Comparison of ENCODE assay signal across 15 cellular contexts in the genomic region with DNA sequence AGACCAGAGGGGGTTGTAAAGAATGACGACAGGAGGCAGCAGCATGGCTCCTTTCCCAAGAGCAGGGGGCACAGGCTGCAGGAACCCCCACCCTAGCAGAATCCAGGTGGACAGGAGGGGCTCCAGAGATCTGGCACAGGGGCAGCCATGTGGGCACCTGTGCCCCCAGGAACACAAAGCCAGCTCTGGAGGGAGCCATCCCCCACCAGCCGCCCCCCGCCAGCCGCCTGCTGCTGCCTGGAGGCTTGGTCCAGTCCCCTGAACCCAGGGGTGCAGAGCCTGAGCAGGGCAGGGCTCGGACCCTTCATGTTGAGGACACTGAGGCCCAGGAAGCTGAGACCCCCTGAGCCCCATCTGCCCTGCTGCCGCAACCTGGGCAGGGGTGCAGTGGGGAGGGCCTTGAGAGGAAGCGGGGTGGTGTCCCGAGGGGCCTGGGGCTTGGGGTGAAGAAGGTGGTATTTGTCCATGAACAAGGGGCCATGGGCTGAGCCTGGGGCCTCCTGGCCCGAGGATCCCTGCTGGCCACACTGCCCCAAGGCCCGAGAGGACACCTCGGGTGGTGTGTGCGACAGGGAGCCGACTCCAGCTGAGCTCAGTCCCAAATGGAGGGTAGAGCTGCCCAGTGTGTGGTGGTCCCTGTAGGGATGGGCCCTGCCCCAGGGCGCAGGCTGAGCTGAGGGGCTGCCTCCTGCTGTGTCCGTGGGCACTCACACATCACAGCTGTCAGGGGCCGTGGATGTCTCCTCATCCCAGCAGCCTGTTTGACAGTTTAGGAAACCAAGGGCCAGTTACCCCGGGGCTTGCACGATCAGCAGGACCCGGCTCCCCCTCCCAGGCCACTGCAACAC. TPM values are rescaled to one million over a fixed set of nuclear protein-coding genes. Genes with fewer than 3 reads are reported as not detected.
DNase-seq lines count a peak whose midpoint lies in the region; TF ChIP-seq lines count a peak whose summit lies in the region.
"Had no signal": no experiment of that assay in that cellular context is flagged by ENCODE, and none has a peak within 500 bp of the region (broad histone marks: within the 10 kb centered on the region; RNA-seq: fewer than 3 reads in every experiment).

No MANE protein-coding gene starts in this region.

- no peaks in the 10 kb centered on the region for H3K36me3 ChIP-seq in BLaER1 treated with 17β-estradiol and CSF1 and Interleukin-3, amounts not matched to agents 10 nM and 100 nM
- no peaks in the 10 kb centered on the region for H3K36me3 ChIP-seq in HEK293 (ENCODE audit: control insufficient read depth in 2 of 2, insufficient read depth in 1 of 2, low read length in 2 of 2)
- H3K36me3 ChIP-seq: gastrocnemius medialis, thyroid gland had no signal

- POLR2A ChIA-PET in HEK293 (lab: Yijun Ruan, JAX), result no interaction called here

- peak overlapping the region in 4 of 11 experiments; percentile 9 to 63 (median 32); a peak in 4 of 22 replicates for H3K9ac ChIP-seq in BLaER1 treated with 17β-estradiol and CSF1 and Interleukin-3, amounts not matched to agents 10 nM and 100 nM

- H3K4me1 ChIP-seq in BLaER1 treated with 17β-estradiol and CSF1 and Interleukin-3, amounts not matched to agents 10 nM and 100 nM, result peaks cover 43 to 83% (median 64%) of the 10 kb centered on the region in 10 experiments
- H3K4me1 ChIP-seq in HEK293 (ENCODE audit: control insufficient read depth, insufficient read depth, low read length), result peaks cover 4% of the 10 kb centered on the region
- H3K4me1 ChIP-seq: gastrocnemius medialis had no signal

- H3K9me3 ChIP-seq in BLaER1 treated with 17β-estradiol and CSF1 and Interleukin-3, amounts not matched to agents 10 nM and 100 nM (replicated peaks in 1 of 11), result no peaks in the 10 kb centered on the region
- H3K9me3 ChIP-seq in HEK293 (ENCODE audit: control insufficient read depth, insufficient read depth, low read depth, low read length), result no peaks in the 10 kb centered on the region
- H3K9me3 ChIP-seq: gastrocnemius medialis, thyroid gland had no signal

- peak overlapping the region in 9 of 11 experiments; percentile 37 to 77 (median 61); a peak in 13 of 22 replicates for H3K4me2 ChIP-seq in BLaER1 treated with 17β-estradiol and CSF1 and Interleukin-3, amounts not matched to agents 10 nM and 100 nM
- H3K4me2 ChIP-seq: PC-9 had no signal

- H3K4me3 ChIP-seq in BLaER1 treated with 17β-estradiol and CSF1 and Interleukin-3, amounts not matched to agents 10 nM and 100 nM, result no peak overlapping the region
- no peak overlapping the region for H3K4me3 ChIP-seq in HEK293 (ENCODE audit: low read depth, low read length)
- H3K4me3 ChIP-seq: gastrocnemius medialis, PC-9, thyroid gland had no signal

- peaks cover 0 to 18% (median 0%) of the 10 kb centered on the region in 11 experiments; a peak in 3 of 22 replicates for H4K20me1 ChIP-seq in BLaER1 treated with 17β-estradiol and CSF1 and Interleukin-3, amounts not matched to agents 10 nM and 100 nM

- H3K27ac ChIP-seq in BLaER1 treated with 17β-estradiol and CSF1 and Interleukin-3, amounts not matched to agents 10 nM and 100 nM, result no peak overlapping the region
- no peak overlapping the region for H3K27ac ChIP-seq in HEK293 (ENCODE audit: extremely low read depth, low read depth, low read length)
- H3K27ac ChIP-seq: gastrocnemius medialis, PC-9, thyroid gland had no signal

- H3K27me3 ChIP-seq in BLaER1 treated with 17β-estradiol and CSF1 and Interleukin-3, amounts not matched to agents 10 nM and 100 nM, result no peaks in the 10 kb centered on the region
- H3K27me3 ChIP-seq: gastrocnemius medialis, thyroid gland had no signal

- TF ChIP-seq CTCF in HEK293 (tag by site-specific recombination; IDR thresholded peaks at IDR 0.05), result no peak

- peak; percentile 9 for DNase-seq in iPS-NIHi11 (ENCODE audit: low spot score)
- DNase-seq in posterior vena cava (ENCODE audit: low spot score), result peak; percentile 73
- no peak for DNase-seq in HUDEP-2 (lab: John Stamatoyannopoulos, UW; ENCODE audit: unreplicated experiment in 76 of 76)
- DNase-seq in AG20443 (ENCODE audit: low spot score), result no peak
- DNase-seq in NCI-H1436 treated with DMSO at 0.1 percent for 48 hours (lab: John Stamatoyannopoulos, UW), result no peak
- DNase-seq: activated CD4-positive, alpha-beta T cell treated with anti-CD3 and anti-CD28 coated beads, Interleukin-2, amount 50 U/mL, for 4 hours; activated effector memory CD4-positive, alpha-beta T cell treated with Interleukin-2 at 50 U/mL for 16 hours; CD4-positive, CD25-positive, alpha-beta regulatory T cell; gastrocnemius medialis; PC-9; stimulated activated CD4-positive, alpha-beta T cell treated with anti-CD3 and anti-CD28 coated beads, Interleukin-4, amount 100 ng/mL, for 24 hours had no signal

- CTCF ChIA-PET in HEK293 (lab: Yijun Ruan, JAX), result interaction anchor here (0.8 kb wide), 1 partner anchor 44 kb away, joined by 3 read pairs; no protein-coding TSS in a partner anchor

- intact Hi-C loops in posterior vena cava (cut with DNase I), result no loop called here

TF ChIP-seq in HEK293, 187 proteins besides CTCF, POLR2A, EP300 and RAD21:
- no peak for TF ChIP-seq ZSCAN23 (tag by site-specific recombination; IDR thresholded peaks at IDR 0.05)
- no peak for TF ChIP-seq ZNF530 (tag by site-specific recombination; IDR thresholded peaks at IDR 0.05; ENCODE audit: low read depth)
- no peak for TF ChIP-seq ZNF112 (tag by site-specific recombination; IDR thresholded peaks at IDR 0.05)
- TF ChIP-seq ZIC2 (tag by site-specific recombination; IDR thresholded peaks at IDR 0.05), result peak; percentile 72
- TF ChIP-seq ZNF146 (tag by site-specific recombination; IDR thresholded peaks at IDR 0.05), result no peak
TF ChIP-seq in HEK293: peak in this region for 1.

RNA-seq across cellular contexts. Expression of a gene that starts 39.8 kb away (rescaled TPM):
- total RNA-seq in posterior vena cava, result 10 to 100 TPM; 39.7 to 62.7 TPM

RNA-seq across cellular contexts. Expression of a gene that starts 52.5 kb away (rescaled TPM):
- under 1 TPM in 1 of 2 donors, not detected in 1; 0.09 TPM for total RNA-seq in posterior vena cava
- total RNA-seq: CD4-positive, CD25-positive, alpha-beta regulatory T cell; M059J; PC-9; thyroid gland had no signal

Comparison
In these comparisons a context has a peak if more than half of its experiments do, and no peak if none do; other contexts are left out.
1. DNase-seq: peak in iPS-NIHi11 (single experiment) and posterior vena cava (single experiment); none in HUDEP-2 (0 of 76), AG20443 (single experiment) and NCI-H1436 treated with DMSO at 0.1 percent for 48 hours (single experiment).